In genomic region chr9:125332527-125332926, GRCh38 we compare ENCODE assay signal across 10 cellular contexts.
A peak's percentile ranks its signal among the peaks of the same experiment; 100 is the strongest.
DNase-seq lines count a peak whose midpoint lies in the region; ATAC-seq, FAIRE-seq and TF ChIP-seq lines count a peak whose summit lies in the region.
"Had no signal": no experiment of that assay in that cellular context is flagged by ENCODE, and none has a peak within 500 bp of the region (broad histone marks: within the 10 kb centered on the region; RNA-seq: fewer than 3 reads in every experiment).

No MANE protein-coding gene starts in this region.

- H3K4me2 ChIP-seq in KMS-11 (peak overlapping the region; percentile 55), HepG2 (ENCODE audit: low read depth, low read length) (no peak overlapping the region)

- H3K79me2 ChIP-seq in KMS-11 (ENCODE audit: insufficient read depth, low read depth) (no peaks in the 10 kb centered on the region), HepG2 (ENCODE audit: insufficient read depth, low read length) (no peaks in the 10 kb centered on the region)

- H3K9me3 ChIP-seq in HepG2 (ENCODE audit: low read length): no peaks in the 10 kb centered on the region
- H3K9me3 ChIP-seq: pancreas had no signal

- CTCF ChIA-PET in HepG2 (lab: Yijun Ruan, JAX; ENCODE audit: low intra/inter-chr PET ratio, low total read pairs): no interaction called here

- H3K9ac ChIP-seq in KMS-11 (no peak overlapping the region), HepG2 (ENCODE audit: insufficient read depth, low read depth, low read length) (no peak overlapping the region)

- in situ Hi-C loops in HepG2 (cut with HindIII; ENCODE audit: extremely low pct_ligation_motif_present, low pct_unique_long_range_greater_than_20kb): no loop called here

- H3K4me1 ChIP-seq in KMS-11 (ENCODE audit: low read depth, poor library complexity, severe bottlenecking): peaks cover 29% of the 10 kb centered on the region
- no peaks in the 10 kb centered on the region for H3K4me1 ChIP-seq in HepG2 (ENCODE audit: insufficient read depth, low read length)
- H3K4me1 ChIP-seq: pancreas had no signal

- peak; percentile 77 for ATAC-seq in GM18517 (IDR thresholded peaks at IDR 0.05; ENCODE audit: unreplicated experiment)
- peak; percentile 84 for ATAC-seq in GM21447 (IDR thresholded peaks at IDR 0.05; ENCODE audit: unreplicated experiment)
- ATAC-seq in HepG2: no peak
- ATAC-seq: pancreas had no signal

- no peak for TF ChIP-seq EP300 in HepG2 (IDR thresholded peaks at IDR 0.05; ENCODE audit: low read depth in 2 of 2, low read length in 2 of 2)
- no peak for TF ChIP-seq EP300 in HepG2 (CRISPR knock-in tag; IDR thresholded peaks at IDR 0.05; ENCODE audit: borderline replicate concordance)

- no peak for TF ChIP-seq POLR2A in HepG2 (IDR thresholded peaks at IDR 0.05; ENCODE audit: insufficient read depth in 1 of 2, low read depth in 2 of 2, low read length in 2 of 2)

- DNase-seq in kidney tubule cell (ENCODE audit: low spot score): peak; percentile 64
- DNase-seq in kidney glomerular epithelial cell (lab: John Stamatoyannopoulos, UW): no peak
- no peak for DNase-seq in NCI-H1048 (lab: John Stamatoyannopoulos, UW)
- DNase-seq in HepG2 (ENCODE audit: low spot score): no peak
- no peak for DNase-seq in NCI-H2171 treated with DMSO at 0.1 percent for 48 hours (lab: John Stamatoyannopoulos, UW)
- DNase-seq: pancreas had no signal

- no peak for TF ChIP-seq RAD21 in HepG2 (CRISPR knock-in tag; IDR thresholded peaks at IDR 0.05)

- intact Hi-C loops in HepG2 (cut with micrococcal nuclease; ENCODE audit: unreplicated experiment): no loop called here

- no peak for FAIRE-seq in HepG2 (lab: Jason Lieb, UNC)
- FAIRE-seq: pancreas had no signal

- 96% methylated on average over 3 of the region's 3 CpGs for WGBS in HepG2 (ENCODE audit: low lambda C conversion rate)

- no peaks in the 10 kb centered on the region for H3K27me3 ChIP-seq in KMS-11 (ENCODE audit: insufficient read depth, low read depth)
- no peaks in the 10 kb centered on the region for H3K27me3 ChIP-seq in HepG2 (ENCODE audit: control insufficient read depth in 1 of 2, insufficient read depth in 2 of 2, low read length in 2 of 2)
- H3K27me3 ChIP-seq: dorsolateral prefrontal cortex, pancreas had no signal

- H3K36me3 ChIP-seq in KMS-11 (ENCODE audit: insufficient read depth) (no peaks in the 10 kb centered on the region), HepG2 (replicated peaks in 1 of 2; ENCODE audit: control insufficient read depth in 1 of 2, insufficient read depth in 2 of 2, low read length in 2 of 2) (peaks cover 11 to 44% of the 10 kb centered on the region in 2 experiments)

- H3K27ac ChIP-seq in KMS-11 (peak overlapping the region; percentile 35), HepG2 (ENCODE audit: extremely low read length, insufficient read depth, low read length) (no peak overlapping the region)
- H3K27ac ChIP-seq: pancreas had no signal

- TF ChIP-seq CTCF in KMS-11 (conservative IDR thresholded peaks at IDR 0.05; ENCODE audit: low read depth, low read length) (no peak), HepG2 (CRISPR knock-in tag; IDR thresholded peaks at IDR 0.05) (no peak)

- no peaks in the 10 kb centered on the region for H4K20me1 ChIP-seq in KMS-11 (ENCODE audit: insufficient read depth)
- no peaks in the 10 kb centered on the region for H4K20me1 ChIP-seq in HepG2 (ENCODE audit: insufficient read depth, low read length)

- no peak overlapping the region for H2AFZ ChIP-seq in KMS-11 (ENCODE audit: low read depth)
- H2AFZ ChIP-seq in HepG2 (ENCODE audit: low read length): no peak overlapping the region

- POLR2A ChIA-PET in HepG2 (lab: Yijun Ruan, JAX): no interaction called here

- no peak overlapping the region for H3K4me3 ChIP-seq in KMS-11 (IDR thresholded peaks at IDR 0.05; ENCODE audit: insufficient read depth, low read depth, low read length)
- H3K4me3 ChIP-seq in HepG2 (replicated peaks in 1 of 3; ENCODE audit: insufficient read depth in 1 of 3, low read depth in 2 of 3, low read length in 3 of 3): no peak overlapping the region
- H3K4me3 ChIP-seq: dorsolateral prefrontal cortex, pancreas had no signal

- no TSS peak for BruUV-seq in HepG2 (replicated peaks; lab: Mats Ljungman, UMichigan)

TF ChIP-seq in HepG2, 621 proteins besides CTCF, POLR2A, EP300 and RAD21 (continues in another document):
- TF ChIP-seq AHDC1 (CRISPR knock-in tag; IDR thresholded peaks at IDR 0.05; ENCODE audit: borderline replicate concordance) (no peak), ZNF256 (CRISPR knock-in tag; conservative IDR thresholded peaks at IDR 0.05) (no peak), HMG20B (CRISPR knock-in tag; conservative IDR thresholded peaks at IDR 0.05) (no peak), ZNF512B (CRISPR knock-in tag; IDR thresholded peaks at IDR 0.05; ENCODE audit: borderline replicate concordance) (no peak), CHD2 (IDR thresholded peaks at IDR 0.05; ENCODE audit: low read depth, low read length) (no peak)
